In the genomic region with DNA sequence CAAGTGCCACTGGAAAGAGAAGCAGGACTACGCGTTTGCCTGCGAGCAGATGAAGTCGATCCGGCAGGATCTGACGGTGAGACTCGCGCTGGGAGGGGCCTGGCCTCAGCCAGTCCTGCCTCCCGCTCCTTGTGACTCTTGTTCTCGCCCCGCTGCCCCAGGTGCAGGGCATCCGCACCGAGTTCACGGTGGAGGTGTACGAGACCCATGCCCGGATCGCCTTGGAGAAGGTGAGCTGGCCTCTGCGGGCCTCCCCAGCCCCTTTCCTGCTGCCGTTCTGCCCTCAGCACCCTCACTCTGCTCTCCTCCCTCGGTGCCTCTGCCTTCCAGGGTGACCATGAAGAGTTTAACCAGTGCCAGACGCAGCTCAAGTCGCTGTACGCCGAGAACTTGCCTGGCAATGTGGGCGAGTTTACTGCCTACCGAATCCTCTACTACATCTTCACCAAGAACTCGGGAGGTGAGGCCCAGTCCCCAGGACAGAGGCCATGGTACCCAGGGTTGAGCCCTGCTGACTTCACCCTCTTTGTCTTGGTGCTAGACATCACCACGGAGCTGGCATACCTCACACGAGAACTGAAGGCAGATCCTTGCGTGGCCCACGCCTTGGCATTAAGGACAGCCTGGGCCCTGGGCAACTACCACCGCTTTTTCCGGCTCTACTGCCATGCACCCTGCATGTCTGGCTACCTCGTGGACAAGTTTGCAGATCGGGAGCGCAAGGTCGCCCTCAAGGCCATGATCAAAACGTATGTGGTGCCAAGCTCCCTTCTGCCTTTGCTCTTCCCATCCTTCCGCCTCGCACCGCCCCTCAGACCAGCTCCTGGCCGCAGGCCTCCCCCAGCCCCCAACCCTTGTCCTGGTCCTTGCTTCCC, we compare ENCODE assay signal across 1 cellular context.
TF ChIP-seq lines count a peak whose summit lies in the region.

No MANE protein-coding gene starts in this region.

TF ChIP-seq in HCT116, 20 proteins besides CTCF, POLR2A, EP300 and RAD21:
- TF ChIP-seq CBX3 (IDR thresholded peaks at IDR 0.05; ENCODE audit: low read depth) (no peak), EZH2phosphoT487 (IDR thresholded peaks at IDR 0.05; ENCODE audit: borderline replicate concordance) (no peak), CEBPB (IDR thresholded peaks at IDR 0.05; ENCODE audit: low read depth) (no peak)
- TF ChIP-seq, protein P1, sequence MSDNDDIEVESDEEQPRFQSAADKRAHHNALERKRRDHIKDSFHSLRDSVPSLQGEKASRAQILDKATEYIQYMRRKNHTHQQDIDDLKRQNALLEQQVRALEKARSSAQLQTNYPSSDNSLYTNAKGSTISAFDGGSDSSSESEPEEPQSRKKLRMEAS (IDR thresholded peaks at IDR 0.05): no peak
